In the genomic region with DNA sequence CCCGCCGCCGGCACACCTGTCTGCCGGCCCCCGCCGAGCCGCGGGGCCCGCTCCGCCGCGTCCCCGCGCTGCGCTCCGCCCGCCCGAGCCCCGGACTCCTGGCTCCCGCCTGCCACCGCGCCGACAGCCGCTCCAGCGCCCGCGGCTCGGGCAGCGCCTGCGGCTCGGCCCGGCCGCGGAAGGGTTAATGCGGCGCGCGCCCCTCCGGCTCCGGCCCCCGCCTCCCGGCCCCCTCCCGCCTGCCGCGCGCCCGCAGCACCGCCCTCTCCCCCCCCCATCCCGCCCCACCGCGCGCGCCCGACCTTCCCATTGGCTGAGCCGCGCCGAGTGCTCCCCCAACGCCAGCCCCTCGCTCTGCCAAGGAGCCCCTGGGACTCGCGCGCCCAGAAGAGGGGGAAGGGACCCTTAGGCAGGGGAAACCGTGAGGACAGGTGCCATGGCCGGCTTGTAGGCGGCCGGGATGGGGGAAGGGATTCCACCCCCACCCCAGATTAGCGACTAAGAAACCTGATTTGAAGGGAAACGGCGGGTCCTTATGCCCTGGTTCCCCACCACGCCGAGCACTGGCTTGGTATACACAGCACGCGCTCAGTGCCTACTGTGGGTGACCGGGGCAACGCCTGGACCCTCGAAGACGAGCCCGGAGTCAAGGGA, we compare ENCODE assay signal across 1 cellular context.
TF ChIP-seq lines count a peak whose summit lies in the region.

A gene with protein sequence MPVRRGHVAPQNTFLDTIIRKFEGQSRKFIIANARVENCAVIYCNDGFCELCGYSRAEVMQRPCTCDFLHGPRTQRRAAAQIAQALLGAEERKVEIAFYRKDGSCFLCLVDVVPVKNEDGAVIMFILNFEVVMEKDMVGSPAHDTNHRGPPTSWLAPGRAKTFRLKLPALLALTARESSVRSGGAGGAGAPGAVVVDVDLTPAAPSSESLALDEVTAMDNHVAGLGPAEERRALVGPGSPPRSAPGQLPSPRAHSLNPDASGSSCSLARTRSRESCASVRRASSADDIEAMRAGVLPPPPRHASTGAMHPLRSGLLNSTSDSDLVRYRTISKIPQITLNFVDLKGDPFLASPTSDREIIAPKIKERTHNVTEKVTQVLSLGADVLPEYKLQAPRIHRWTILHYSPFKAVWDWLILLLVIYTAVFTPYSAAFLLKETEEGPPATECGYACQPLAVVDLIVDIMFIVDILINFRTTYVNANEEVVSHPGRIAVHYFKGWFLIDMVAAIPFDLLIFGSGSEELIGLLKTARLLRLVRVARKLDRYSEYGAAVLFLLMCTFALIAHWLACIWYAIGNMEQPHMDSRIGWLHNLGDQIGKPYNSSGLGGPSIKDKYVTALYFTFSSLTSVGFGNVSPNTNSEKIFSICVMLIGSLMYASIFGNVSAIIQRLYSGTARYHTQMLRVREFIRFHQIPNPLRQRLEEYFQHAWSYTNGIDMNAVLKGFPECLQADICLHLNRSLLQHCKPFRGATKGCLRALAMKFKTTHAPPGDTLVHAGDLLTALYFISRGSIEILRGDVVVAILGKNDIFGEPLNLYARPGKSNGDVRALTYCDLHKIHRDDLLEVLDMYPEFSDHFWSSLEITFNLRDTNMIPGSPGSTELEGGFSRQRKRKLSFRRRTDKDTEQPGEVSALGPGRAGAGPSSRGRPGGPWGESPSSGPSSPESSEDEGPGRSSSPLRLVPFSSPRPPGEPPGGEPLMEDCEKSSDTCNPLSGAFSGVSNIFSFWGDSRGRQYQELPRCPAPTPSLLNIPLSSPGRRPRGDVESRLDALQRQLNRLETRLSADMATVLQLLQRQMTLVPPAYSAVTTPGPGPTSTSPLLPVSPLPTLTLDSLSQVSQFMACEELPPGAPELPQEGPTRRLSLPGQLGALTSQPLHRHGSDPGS (minus strand): TSS at position 186 of the 654 bp plus-strand sequence. CDS start 408 bp downstream, outside the sequence.

TF ChIP-seq in H1, 55 proteins besides CTCF, POLR2A, EP300 and RAD21 (continued from another document):
- TF ChIP-seq, protein P1, sequence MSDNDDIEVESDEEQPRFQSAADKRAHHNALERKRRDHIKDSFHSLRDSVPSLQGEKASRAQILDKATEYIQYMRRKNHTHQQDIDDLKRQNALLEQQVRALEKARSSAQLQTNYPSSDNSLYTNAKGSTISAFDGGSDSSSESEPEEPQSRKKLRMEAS (IDR thresholded peaks at IDR 0.05) = 0 out of 2 replicates have a peak, but pooled peaks have one; percentile 13
- TF ChIP-seq ASH2L (IDR thresholded peaks at IDR 0.05; ENCODE audit: low read length) (peak; percentile 70), GTF2F1 (IDR thresholded peaks at IDR 0.05; ENCODE audit: borderline replicate concordance, low read depth, low read length) (no peak)
